ENCODE assay signal across 1 cellular context in the genomic region with DNA sequence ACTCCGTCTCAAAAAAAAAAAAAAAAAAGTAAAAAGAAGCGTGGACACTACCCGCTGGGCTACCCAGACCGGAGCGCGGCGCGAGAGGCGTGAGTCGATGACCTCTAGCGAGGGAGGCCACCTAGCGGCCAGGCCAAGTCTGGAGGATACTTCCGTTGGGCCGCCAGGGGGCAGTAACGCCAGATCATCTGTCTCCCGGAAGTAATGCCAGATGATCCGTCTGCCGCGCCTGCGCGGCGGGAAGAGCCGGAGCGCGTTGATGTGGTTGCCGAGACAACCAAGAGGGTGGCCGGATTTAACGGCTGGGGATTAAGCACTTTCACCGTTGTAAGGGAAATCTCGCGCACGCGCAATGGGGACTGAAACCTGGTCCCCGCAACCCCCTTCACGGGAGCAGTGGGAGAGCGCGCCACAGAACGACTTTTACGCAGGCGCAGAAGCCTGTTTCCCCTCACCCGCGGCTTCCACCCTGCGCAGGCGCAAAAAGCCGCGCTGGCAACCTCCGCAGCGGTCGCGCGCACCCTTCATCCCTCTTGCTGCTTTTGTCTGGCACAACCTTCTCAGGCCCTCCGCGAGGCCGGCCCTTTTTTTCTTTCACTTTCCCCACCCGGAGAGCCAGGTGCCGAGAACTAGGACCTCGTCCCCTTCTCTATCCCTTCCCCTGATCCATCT.
A peak's percentile ranks its signal among the peaks of the same experiment; 100 is the strongest.
TF ChIP-seq lines count a peak whose summit lies in the region.

No MANE protein-coding gene starts in this region.

TF ChIP-seq in K562, 482 proteins besides CTCF, POLR2A, EP300 and RAD21 (continued from another document and continues in another):
- TF ChIP-seq, protein P1, sequence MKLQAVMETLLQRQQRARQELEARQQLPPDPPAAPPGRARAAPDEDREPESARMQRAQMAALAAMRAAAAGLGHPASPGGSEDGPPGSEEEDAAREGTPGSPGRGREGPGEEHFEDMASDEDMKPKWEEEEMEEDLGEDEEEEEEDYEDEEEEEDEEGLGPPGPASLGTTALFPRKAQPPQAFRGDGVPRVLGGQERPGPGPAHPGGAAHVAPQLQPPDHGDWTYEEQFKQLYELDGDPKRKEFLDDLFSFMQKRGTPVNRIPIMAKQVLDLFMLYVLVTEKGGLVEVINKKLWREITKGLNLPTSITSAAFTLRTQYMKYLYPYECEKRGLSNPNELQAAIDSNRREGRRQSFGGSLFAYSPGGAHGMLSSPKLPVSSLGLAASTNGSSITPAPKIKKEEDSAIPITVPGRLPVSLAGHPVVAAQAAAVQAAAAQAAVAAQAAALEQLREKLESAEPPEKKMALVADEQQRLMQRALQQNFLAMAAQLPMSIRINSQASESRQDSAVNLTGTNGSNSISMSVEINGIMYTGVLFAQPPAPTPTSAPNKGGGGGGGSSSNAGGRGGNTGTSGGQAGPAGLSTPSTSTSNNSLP (IDR thresholded peaks at IDR 0.05; ENCODE audit: borderline replicate concordance, low read depth, low read length) = no peak
- TF ChIP-seq, protein P2, sequence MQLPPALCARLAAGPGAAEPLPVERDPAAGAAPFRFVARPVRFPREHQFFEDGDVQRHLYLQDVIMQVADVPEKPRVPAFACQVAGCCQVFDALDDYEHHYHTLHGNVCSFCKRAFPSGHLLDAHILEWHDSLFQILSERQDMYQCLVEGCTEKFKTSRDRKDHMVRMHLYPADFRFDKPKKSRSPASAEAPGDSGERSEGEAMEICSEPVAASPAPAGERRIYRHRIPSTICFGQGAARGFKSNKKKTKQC (CRISPR knock-in tag; IDR thresholded peaks at IDR 0.05) = peak; percentile 74; the same call in 1 of the 2 replicates
- peak; percentile 94 for TF ChIP-seq MXI1 (IDR thresholded peaks at IDR 0.05; ENCODE audit: low read depth, low read length)
- TF ChIP-seq EWSR1 (IDR thresholded peaks at IDR 0.05; ENCODE audit: borderline replicate concordance, low read depth, partially characterized antibody) = no peak
- TF ChIP-seq MEIS2 (IDR thresholded peaks at IDR 0.05; ENCODE audit: partially characterized antibody) = peak; percentile 92
- TF ChIP-seq, protein P3, sequence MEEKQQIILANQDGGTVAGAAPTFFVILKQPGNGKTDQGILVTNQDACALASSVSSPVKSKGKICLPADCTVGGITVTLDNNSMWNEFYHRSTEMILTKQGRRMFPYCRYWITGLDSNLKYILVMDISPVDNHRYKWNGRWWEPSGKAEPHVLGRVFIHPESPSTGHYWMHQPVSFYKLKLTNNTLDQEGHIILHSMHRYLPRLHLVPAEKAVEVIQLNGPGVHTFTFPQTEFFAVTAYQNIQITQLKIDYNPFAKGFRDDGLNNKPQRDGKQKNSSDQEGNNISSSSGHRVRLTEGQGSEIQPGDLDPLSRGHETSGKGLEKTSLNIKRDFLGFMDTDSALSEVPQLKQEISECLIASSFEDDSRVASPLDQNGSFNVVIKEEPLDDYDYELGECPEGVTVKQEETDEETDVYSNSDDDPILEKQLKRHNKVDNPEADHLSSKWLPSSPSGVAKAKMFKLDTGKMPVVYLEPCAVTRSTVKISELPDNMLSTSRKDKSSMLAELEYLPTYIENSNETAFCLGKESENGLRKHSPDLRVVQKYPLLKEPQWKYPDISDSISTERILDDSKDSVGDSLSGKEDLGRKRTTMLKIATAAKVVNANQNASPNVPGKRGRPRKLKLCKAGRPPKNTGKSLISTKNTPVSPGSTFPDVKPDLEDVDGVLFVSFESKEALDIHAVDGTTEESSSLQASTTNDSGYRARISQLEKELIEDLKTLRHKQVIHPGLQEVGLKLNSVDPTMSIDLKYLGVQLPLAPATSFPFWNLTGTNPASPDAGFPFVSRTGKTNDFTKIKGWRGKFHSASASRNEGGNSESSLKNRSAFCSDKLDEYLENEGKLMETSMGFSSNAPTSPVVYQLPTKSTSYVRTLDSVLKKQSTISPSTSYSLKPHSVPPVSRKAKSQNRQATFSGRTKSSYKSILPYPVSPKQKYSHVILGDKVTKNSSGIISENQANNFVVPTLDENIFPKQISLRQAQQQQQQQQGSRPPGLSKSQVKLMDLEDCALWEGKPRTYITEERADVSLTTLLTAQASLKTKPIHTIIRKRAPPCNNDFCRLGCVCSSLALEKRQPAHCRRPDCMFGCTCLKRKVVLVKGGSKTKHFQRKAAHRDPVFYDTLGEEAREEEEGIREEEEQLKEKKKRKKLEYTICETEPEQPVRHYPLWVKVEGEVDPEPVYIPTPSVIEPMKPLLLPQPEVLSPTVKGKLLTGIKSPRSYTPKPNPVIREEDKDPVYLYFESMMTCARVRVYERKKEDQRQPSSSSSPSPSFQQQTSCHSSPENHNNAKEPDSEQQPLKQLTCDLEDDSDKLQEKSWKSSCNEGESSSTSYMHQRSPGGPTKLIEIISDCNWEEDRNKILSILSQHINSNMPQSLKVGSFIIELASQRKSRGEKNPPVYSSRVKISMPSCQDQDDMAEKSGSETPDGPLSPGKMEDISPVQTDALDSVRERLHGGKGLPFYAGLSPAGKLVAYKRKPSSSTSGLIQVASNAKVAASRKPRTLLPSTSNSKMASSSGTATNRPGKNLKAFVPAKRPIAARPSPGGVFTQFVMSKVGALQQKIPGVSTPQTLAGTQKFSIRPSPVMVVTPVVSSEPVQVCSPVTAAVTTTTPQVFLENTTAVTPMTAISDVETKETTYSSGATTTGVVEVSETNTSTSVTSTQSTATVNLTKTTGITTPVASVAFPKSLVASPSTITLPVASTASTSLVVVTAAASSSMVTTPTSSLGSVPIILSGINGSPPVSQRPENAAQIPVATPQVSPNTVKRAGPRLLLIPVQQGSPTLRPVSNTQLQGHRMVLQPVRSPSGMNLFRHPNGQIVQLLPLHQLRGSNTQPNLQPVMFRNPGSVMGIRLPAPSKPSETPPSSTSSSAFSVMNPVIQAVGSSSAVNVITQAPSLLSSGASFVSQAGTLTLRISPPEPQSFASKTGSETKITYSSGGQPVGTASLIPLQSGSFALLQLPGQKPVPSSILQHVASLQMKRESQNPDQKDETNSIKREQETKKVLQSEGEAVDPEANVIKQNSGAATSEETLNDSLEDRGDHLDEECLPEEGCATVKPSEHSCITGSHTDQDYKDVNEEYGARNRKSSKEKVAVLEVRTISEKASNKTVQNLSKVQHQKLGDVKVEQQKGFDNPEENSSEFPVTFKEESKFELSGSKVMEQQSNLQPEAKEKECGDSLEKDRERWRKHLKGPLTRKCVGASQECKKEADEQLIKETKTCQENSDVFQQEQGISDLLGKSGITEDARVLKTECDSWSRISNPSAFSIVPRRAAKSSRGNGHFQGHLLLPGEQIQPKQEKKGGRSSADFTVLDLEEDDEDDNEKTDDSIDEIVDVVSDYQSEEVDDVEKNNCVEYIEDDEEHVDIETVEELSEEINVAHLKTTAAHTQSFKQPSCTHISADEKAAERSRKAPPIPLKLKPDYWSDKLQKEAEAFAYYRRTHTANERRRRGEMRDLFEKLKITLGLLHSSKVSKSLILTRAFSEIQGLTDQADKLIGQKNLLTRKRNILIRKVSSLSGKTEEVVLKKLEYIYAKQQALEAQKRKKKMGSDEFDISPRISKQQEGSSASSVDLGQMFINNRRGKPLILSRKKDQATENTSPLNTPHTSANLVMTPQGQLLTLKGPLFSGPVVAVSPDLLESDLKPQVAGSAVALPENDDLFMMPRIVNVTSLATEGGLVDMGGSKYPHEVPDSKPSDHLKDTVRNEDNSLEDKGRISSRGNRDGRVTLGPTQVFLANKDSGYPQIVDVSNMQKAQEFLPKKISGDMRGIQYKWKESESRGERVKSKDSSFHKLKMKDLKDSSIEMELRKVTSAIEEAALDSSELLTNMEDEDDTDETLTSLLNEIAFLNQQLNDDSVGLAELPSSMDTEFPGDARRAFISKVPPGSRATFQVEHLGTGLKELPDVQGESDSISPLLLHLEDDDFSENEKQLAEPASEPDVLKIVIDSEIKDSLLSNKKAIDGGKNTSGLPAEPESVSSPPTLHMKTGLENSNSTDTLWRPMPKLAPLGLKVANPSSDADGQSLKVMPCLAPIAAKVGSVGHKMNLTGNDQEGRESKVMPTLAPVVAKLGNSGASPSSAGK (IDR thresholded peaks at IDR 0.05) = peak; percentile 82
- TF ChIP-seq JUN (IDR thresholded peaks at IDR 0.05; ENCODE audit: borderline replicate concordance, low read depth, low read length) = peak; percentile 72; the same call in 1 of the 2 replicates
- peak; percentile 17; the same call in 1 of the 2 replicates for TF ChIP-seq JUN (CRISPR knock-in tag; IDR thresholded peaks at IDR 0.05; ENCODE audit: borderline replicate concordance)
- TF ChIP-seq ZNF507 (tag; conservative IDR thresholded peaks at IDR 0.05) = no peak
- no peak for TF ChIP-seq ZFP30 (CRISPR knock-in tag; IDR thresholded peaks at IDR 0.05; ENCODE audit: borderline replicate concordance)
- TF ChIP-seq MCM7 (IDR thresholded peaks at IDR 0.05) = no peak
- TF ChIP-seq, protein P4, sequence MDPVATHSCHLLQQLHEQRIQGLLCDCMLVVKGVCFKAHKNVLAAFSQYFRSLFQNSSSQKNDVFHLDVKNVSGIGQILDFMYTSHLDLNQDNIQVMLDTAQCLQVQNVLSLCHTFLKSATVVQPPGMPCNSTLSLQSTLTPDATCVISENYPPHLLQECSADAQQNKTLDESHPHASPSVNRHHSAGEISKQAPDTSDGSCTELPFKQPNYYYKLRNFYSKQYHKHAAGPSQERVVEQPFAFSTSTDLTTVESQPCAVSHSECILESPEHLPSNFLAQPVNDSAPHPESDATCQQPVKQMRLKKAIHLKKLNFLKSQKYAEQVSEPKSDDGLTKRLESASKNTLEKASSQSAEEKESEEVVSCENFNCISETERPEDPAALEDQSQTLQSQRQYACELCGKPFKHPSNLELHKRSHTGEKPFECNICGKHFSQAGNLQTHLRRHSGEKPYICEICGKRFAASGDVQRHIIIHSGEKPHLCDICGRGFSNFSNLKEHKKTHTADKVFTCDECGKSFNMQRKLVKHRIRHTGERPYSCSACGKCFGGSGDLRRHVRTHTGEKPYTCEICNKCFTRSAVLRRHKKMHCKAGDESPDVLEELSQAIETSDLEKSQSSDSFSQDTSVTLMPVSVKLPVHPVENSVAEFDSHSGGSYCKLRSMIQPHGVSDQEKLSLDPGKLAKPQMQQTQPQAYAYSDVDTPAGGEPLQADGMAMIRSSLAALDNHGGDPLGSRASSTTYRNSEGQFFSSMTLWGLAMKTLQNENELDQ (CRISPR knock-in tag; IDR thresholded peaks at IDR 0.05; ENCODE audit: borderline replicate concordance) = no peak
- no peak for TF ChIP-seq CHCHD3 (CRISPR knock-in tag; IDR thresholded peaks at IDR 0.05)
- TF ChIP-seq PHF20 (IDR thresholded peaks at IDR 0.05; ENCODE audit: partially characterized antibody) = peak; percentile 88
- TF ChIP-seq CXXC5 (CRISPR knock-in tag; IDR thresholded peaks at IDR 0.05) = peak; percentile 95
- no peak for TF ChIP-seq BDP1 (IDR thresholded peaks at IDR 0.05; ENCODE audit: insufficient read depth, insufficient read length)
- no peak for TF ChIP-seq ZC3H4 (CRISPR knock-in tag; IDR thresholded peaks at IDR 0.05; ENCODE audit: borderline replicate concordance)
- TF ChIP-seq NCOA6 (IDR thresholded peaks at IDR 0.05) = no peak
- TF ChIP-seq NUFIP1 (IDR thresholded peaks at IDR 0.05; ENCODE audit: partially characterized antibody) = no peak
- TF ChIP-seq, protein P5, sequence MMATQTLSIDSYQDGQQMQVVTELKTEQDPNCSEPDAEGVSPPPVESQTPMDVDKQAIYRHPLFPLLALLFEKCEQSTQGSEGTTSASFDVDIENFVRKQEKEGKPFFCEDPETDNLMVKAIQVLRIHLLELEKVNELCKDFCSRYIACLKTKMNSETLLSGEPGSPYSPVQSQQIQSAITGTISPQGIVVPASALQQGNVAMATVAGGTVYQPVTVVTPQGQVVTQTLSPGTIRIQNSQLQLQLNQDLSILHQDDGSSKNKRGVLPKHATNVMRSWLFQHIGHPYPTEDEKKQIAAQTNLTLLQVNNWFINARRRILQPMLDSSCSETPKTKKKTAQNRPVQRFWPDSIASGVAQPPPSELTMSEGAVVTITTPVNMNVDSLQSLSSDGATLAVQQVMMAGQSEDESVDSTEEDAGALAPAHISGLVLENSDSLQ (IDR thresholded peaks at IDR 0.05) = no peak
- TF ChIP-seq, protein P6, sequence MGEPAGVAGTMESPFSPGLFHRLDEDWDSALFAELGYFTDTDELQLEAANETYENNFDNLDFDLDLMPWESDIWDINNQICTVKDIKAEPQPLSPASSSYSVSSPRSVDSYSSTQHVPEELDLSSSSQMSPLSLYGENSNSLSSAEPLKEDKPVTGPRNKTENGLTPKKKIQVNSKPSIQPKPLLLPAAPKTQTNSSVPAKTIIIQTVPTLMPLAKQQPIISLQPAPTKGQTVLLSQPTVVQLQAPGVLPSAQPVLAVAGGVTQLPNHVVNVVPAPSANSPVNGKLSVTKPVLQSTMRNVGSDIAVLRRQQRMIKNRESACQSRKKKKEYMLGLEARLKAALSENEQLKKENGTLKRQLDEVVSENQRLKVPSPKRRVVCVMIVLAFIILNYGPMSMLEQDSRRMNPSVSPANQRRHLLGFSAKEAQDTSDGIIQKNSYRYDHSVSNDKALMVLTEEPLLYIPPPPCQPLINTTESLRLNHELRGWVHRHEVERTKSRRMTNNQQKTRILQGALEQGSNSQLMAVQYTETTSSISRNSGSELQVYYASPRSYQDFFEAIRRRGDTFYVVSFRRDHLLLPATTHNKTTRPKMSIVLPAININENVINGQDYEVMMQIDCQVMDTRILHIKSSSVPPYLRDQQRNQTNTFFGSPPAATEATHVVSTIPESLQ (CRISPR knock-in tag; IDR thresholded peaks at IDR 0.05) = no peak
- TF ChIP-seq, protein P7, sequence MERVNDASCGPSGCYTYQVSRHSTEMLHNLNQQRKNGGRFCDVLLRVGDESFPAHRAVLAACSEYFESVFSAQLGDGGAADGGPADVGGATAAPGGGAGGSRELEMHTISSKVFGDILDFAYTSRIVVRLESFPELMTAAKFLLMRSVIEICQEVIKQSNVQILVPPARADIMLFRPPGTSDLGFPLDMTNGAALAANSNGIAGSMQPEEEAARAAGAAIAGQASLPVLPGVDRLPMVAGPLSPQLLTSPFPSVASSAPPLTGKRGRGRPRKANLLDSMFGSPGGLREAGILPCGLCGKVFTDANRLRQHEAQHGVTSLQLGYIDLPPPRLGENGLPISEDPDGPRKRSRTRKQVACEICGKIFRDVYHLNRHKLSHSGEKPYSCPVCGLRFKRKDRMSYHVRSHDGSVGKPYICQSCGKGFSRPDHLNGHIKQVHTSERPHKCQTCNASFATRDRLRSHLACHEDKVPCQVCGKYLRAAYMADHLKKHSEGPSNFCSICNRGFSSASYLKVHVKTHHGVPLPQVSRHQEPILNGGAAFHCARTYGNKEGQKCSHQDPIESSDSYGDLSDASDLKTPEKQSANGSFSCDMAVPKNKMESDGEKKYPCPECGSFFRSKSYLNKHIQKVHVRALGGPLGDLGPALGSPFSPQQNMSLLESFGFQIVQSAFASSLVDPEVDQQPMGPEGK (CRISPR knock-in tag; IDR thresholded peaks at IDR 0.05; ENCODE audit: borderline replicate concordance) = no peak
- TF ChIP-seq HDAC2 (IDR thresholded peaks at IDR 0.05) = no peak; the same call in 1 of the 2 replicates
- no peak for TF ChIP-seq NCOA2 (IDR thresholded peaks at IDR 0.05; ENCODE audit: partially characterized antibody in 2 of 2)
- no peak for TF ChIP-seq HNRNPH1 (optimal IDR thresholded peaks at IDR 0.05; ENCODE audit: low read depth, low read length)
- TF ChIP-seq RBM34 (IDR thresholded peaks at IDR 0.05; ENCODE audit: borderline replicate concordance, insufficient read depth, low read length) = no peak
- TF ChIP-seq MAZ (CRISPR knock-in tag; conservative IDR thresholded peaks at IDR 0.05 in 1 of 2, IDR thresholded peaks at IDR 0.05 in 1 of 2) = peak; percentile 66 to 74; a peak in 3 of 4 replicates
- no peak for TF ChIP-seq CHD1 (IDR thresholded peaks at IDR 0.05; ENCODE audit: low read length)
- TF ChIP-seq SNRNP70 (optimal IDR thresholded peaks at IDR 0.05; ENCODE audit: low read depth, low read length) = no peak
